1 cellular context compared by ENCODE assay signal in the genomic region with DNA sequence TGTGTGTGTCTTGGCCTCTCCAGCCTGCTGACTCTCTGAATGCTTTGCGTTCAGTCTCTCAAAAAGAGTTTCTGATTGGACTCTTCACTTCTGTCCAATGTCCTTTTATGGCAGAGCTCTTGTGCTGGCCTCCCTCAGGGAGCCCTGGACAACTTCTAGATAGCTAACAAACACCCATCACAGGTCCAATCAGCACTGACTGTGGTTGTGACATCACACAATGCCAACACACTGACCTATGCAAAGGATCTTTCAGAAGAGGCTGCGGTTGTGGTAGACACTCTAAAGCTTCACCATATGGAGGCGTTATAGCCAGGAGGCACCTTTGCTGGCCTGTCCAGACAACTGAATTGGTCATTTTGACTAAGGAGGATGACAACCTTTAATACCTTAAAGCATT.
TF ChIP-seq lines count a peak whose summit lies in the region.

No MANE protein-coding gene starts in this region.

TF ChIP-seq in IMR-90, 13 proteins besides CTCF, POLR2A, EP300 and RAD21 (continued from another document):
- TF ChIP-seq, protein P1, sequence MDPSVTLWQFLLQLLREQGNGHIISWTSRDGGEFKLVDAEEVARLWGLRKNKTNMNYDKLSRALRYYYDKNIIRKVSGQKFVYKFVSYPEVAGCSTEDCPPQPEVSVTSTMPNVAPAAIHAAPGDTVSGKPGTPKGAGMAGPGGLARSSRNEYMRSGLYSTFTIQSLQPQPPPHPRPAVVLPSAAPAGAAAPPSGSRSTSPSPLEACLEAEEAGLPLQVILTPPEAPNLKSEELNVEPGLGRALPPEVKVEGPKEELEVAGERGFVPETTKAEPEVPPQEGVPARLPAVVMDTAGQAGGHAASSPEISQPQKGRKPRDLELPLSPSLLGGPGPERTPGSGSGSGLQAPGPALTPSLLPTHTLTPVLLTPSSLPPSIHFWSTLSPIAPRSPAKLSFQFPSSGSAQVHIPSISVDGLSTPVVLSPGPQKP (IDR thresholded peaks at IDR 0.05; ENCODE audit: borderline replicate concordance, low read depth, low read length) = no peak
- TF ChIP-seq RCOR1 (IDR thresholded peaks at IDR 0.05; ENCODE audit: insufficient replicate concordance, low read length) (no peak), RFX5 (IDR thresholded peaks at IDR 0.05; ENCODE audit: low read depth, low read length) (no peak), CHD1 (IDR thresholded peaks at IDR 0.05; ENCODE audit: low read depth, low read length) (no peak), BHLHE40 (IDR thresholded peaks at IDR 0.05; ENCODE audit: low read depth, low read length) (no peak), NFE2L2 (IDR thresholded peaks at IDR 0.05; ENCODE audit: low read depth, low read length) (no peak), SMC3 (IDR thresholded peaks at IDR 0.05; ENCODE audit: low read depth, low read length) (no peak), FOS (IDR thresholded peaks at IDR 0.05; ENCODE audit: low read depth, low read length) (no peak), CEBPB (IDR thresholded peaks at IDR 0.05; ENCODE audit: low read depth, low read length) (no peak), MAZ (IDR thresholded peaks at IDR 0.05; ENCODE audit: borderline replicate concordance, low read depth, low read length) (no peak)
- TF ChIP-seq, protein P2, sequence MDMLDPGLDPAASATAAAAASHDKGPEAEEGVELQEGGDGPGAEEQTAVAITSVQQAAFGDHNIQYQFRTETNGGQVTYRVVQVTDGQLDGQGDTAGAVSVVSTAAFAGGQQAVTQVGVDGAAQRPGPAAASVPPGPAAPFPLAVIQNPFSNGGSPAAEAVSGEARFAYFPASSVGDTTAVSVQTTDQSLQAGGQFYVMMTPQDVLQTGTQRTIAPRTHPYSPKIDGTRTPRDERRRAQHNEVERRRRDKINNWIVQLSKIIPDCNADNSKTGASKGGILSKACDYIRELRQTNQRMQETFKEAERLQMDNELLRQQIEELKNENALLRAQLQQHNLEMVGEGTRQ (IDR thresholded peaks at IDR 0.05; ENCODE audit: low read depth, low read length) = no peak
